In genomic region chr3:36697397-36698001, GRCh38 we compare ENCODE assay signal across 1 cellular context.
TF ChIP-seq lines count a peak whose summit lies in the region.

No MANE protein-coding gene starts in this region.

TF ChIP-seq in WTC11, 78 proteins besides CTCF, POLR2A, EP300 and RAD21 (continued from another document):
- TF ChIP-seq FOXP4 (CRISPR knock-in tag; IDR thresholded peaks at IDR 0.05) (no peak), ZNF512 (CRISPR knock-in tag; IDR thresholded peaks at IDR 0.05; ENCODE audit: borderline replicate concordance) (no peak), OVOL2 (CRISPR knock-in tag; IDR thresholded peaks at IDR 0.05; ENCODE audit: borderline replicate concordance) (no peak), ZNF281 (CRISPR knock-in tag; IDR thresholded peaks at IDR 0.05) (no peak), SMAD3 (CRISPR knock-in tag; IDR thresholded peaks at IDR 0.05; ENCODE audit: borderline replicate concordance) (no peak), ZNF425 (CRISPR knock-in tag; conservative IDR thresholded peaks at IDR 0.05) (no peak), NFE2L1 (CRISPR knock-in tag; IDR thresholded peaks at IDR 0.05) (no peak), SMAD4 (CRISPR knock-in tag; IDR thresholded peaks at IDR 0.05) (no peak), EMX1 (CRISPR knock-in tag; IDR thresholded peaks at IDR 0.05) (no peak)
TF ChIP-seq in WTC11: peak in this region for 0.
